1 cellular context compared by ENCODE assay signal in genomic region chr1:165290143-165290542, GRCh38.
TF ChIP-seq lines count a peak whose summit lies in the region.

No MANE protein-coding gene starts in this region.

TF ChIP-seq in GM23338, 12 proteins besides CTCF, POLR2A, EP300 and RAD21 (continued from another document):
- TF ChIP-seq, protein P1, sequence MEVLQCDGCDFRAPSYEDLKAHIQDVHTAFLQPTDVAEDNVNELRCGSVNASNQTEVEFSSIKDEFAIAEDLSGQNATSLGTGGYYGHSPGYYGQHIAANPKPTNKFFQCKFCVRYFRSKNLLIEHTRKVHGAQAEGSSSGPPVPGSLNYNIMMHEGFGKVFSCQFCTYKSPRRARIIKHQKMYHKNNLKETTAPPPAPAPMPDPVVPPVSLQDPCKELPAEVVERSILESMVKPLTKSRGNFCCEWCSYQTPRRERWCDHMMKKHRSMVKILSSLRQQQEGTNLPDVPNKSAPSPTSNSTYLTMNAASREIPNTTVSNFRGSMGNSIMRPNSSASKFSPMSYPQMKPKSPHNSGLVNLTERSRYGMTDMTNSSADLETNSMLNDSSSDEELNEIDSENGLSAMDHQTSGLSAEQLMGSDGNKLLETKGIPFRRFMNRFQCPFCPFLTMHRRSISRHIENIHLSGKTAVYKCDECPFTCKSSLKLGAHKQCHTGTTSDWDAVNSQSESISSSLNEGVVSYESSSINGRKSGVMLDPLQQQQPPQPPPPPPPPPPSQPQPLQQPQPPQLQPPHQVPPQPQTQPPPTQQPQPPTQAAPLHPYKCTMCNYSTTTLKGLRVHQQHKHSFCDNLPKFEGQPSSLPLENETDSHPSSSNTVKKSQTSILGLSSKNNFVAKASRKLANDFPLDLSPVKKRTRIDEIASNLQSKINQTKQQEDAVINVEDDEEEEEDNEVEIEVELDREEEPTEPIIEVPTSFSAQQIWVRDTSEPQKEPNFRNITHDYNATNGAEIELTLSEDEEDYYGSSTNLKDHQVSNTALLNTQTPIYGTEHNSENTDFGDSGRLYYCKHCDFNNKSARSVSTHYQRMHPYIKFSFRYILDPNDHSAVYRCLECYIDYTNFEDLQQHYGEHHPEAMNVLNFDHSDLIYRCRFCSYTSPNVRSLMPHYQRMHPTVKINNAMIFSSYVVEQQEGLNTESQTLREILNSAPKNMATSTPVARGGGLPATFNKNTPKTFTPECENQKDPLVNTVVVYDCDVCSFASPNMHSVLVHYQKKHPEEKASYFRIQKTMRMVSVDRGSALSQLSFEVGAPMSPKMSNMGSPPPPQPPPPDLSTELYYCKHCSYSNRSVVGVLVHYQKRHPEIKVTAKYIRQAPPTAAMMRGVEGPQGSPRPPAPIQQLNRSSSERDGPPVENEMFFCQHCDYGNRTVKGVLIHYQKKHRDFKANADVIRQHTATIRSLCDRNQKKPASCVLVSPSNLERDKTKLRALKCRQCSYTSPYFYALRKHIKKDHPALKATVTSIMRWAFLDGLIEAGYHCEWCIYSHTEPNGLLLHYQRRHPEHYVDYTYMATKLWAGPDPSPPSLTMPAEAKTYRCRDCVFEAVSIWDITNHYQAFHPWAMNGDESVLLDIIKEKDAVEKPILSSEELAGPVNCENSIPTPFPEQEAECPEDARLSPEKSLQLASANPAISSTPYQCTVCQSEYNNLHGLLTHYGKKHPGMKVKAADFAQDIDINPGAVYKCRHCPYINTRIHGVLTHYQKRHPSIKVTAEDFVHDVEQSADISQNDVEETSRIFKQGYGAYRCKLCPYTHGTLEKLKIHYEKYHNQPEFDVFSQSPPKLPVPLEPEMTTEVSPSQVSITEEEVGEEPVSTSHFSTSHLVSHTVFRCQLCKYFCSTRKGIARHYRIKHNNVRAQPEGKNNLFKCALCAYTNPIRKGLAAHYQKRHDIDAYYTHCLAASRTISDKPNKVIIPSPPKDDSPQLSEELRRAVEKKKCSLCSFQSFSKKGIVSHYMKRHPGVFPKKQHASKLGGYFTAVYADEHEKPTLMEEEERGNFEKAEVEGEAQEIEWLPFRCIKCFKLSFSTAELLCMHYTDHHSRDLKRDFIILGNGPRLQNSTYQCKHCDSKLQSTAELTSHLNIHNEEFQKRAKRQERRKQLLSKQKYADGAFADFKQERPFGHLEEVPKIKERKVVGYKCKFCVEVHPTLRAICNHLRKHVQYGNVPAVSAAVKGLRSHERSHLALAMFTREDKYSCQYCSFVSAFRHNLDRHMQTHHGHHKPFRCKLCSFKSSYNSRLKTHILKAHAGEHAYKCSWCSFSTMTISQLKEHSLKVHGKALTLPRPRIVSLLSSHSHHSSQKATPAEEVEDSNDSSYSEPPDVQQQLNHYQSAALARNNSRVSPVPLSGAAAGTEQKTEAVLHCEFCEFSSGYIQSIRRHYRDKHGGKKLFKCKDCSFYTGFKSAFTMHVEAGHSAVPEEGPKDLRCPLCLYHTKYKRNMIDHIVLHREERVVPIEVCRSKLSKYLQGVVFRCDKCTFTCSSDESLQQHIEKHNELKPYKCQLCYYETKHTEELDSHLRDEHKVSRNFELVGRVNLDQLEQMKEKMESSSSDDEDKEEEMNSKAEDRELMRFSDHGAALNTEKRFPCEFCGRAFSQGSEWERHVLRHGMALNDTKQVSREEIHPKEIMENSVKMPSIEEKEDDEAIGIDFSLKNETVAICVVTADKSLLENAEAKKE (CRISPR knock-in tag; IDR thresholded peaks at IDR 0.05): no peak
- TF ChIP-seq POLR2AphosphoS5 (IDR thresholded peaks at IDR 0.05; ENCODE audit: low read depth) (no peak), EZH2 (IDR thresholded peaks at IDR 0.05; ENCODE audit: low read depth, unreplicated experiment) (no peak), NANOG (IDR thresholded peaks at IDR 0.05; ENCODE audit: borderline replicate concordance) (no peak), ZNF331 (CRISPR knock-in tag; IDR thresholded peaks at IDR 0.05; ENCODE audit: low read depth) (no peak)
